Comparison of ENCODE assay signal across 11 cellular contexts in the genomic region with DNA sequence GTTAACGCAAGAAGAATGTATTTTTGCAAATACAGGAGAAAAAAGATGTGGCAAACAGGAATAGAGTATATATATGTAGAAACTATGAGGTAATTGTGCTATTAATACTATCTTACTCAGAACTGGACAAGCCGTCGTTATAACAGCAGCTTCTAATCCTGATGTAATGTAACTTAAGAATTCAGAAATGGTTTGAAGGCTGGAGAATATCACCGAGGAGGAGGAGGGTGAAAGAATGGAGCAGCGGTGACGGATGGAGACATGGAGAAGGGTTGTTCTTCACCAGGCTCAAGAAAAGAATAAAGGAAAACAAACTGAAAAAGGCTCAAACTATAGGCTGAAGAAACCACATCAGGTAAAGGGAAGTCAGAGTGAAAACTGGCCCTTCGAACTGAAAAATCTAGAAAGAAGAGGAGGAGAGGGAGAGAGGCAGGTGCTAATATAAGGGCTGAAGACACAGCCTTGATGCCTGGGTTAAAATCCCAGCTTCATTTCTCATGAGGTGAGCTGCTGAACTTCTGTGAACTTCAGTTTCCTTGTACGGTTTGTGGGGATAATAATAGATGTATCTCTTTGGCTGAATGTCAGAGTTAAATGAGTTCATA. TPM values are rescaled to one million over a fixed set of nuclear protein-coding genes. Genes with fewer than 3 reads are reported as not detected.
DNase-seq lines count a peak whose midpoint lies in the region; ATAC-seq and TF ChIP-seq lines count a peak whose summit lies in the region.
"Had no signal": no experiment of that assay in that cellular context is flagged by ENCODE, and none has a peak within 500 bp of the region (broad histone marks: within the 10 kb centered on the region; RNA-seq: fewer than 3 reads in every experiment).

No MANE protein-coding gene starts in this region.

- H3K9me3 ChIP-seq in cardiac muscle cell (ENCODE audit: low read depth), result no peaks in the 10 kb centered on the region
- H3K9me3 ChIP-seq: stomach had no signal

- POLR2A ChIA-PET in HEK293T (lab: Yijun Ruan, JAX), result no interaction called here

- H3K27me3 ChIP-seq in GM06990 (replicated peaks; ENCODE audit: control insufficient read depth, insufficient read depth, low read length) (no peaks in the 10 kb centered on the region), cardiac muscle cell (no peaks in the 10 kb centered on the region)
- H3K27me3 ChIP-seq: stomach had no signal

- H3K27ac ChIP-seq in cardiac muscle cell, result peak overlapping the region; percentile 90

- no peak for TF ChIP-seq CTCF in GM06990 (IDR thresholded peaks at IDR 0.05; ENCODE audit: insufficient read depth, low read length, poor library complexity, severe bottlenecking)
- TF ChIP-seq CTCF in cardiac muscle cell (IDR thresholded peaks at IDR 0.05; ENCODE audit: low read depth, low read length), result no peak

- H3K4me3 ChIP-seq in GM06990 (replicated peaks; ENCODE audit: low read depth, low read length) (peak overlapping the region; percentile 8; the same call in 1 of the 2 replicates), cardiac muscle cell (peak overlapping the region; percentile 8)
- H3K4me3 ChIP-seq: stomach had no signal

- H3K36me3 ChIP-seq in GM06990 (ENCODE audit: control insufficient read depth, insufficient read depth, low read length), result no peaks in the 10 kb centered on the region
- H3K36me3 ChIP-seq in cardiac muscle cell, result no peaks in the 10 kb centered on the region
- H3K36me3 ChIP-seq: stomach had no signal

- ATAC-seq in GM21526 (IDR thresholded peaks at IDR 0.05; ENCODE audit: low FRiP score, unreplicated experiment), result peak; percentile 70
- peak; percentile 53 for ATAC-seq in HG03571 (IDR thresholded peaks at IDR 0.05; ENCODE audit: unreplicated experiment)

- CTCF ChIA-PET in HEK293T (lab: Yijun Ruan, JAX), result interaction anchor here (1.0 kb wide), 1 partner anchor 158 kb away, joined by 4 read pairs; no protein-coding TSS in a partner anchor

- DNase-seq in GM06990 (ENCODE audit: extremely low read depth, insufficient read length), result peak; percentile 66
- peak; percentile 14 to 49 for DNase-seq in cardiac muscle cell (ENCODE audit: low read depth in 1 of 2, low spot score in 1 of 2)
- DNase-seq in HEK293T (ENCODE audit: extremely low spot score), result no peak
- no peak for DNase-seq in SW 1271 (lab: John Stamatoyannopoulos, UW)
- DNase-seq in OCI-M1 (lab: John Stamatoyannopoulos, UW), result no peak
- no peak for DNase-seq in retina
- DNase-seq: DMS53, mammary epithelial cell, stomach had no signal

- H3K4me1 ChIP-seq in cardiac muscle cell (ENCODE audit: low read depth), result peaks cover 48% of the 10 kb centered on the region

TF ChIP-seq in HEK293T, 16 proteins besides CTCF, POLR2A, EP300 and RAD21:
- TF ChIP-seq ARNT (IDR thresholded peaks at IDR 0.05) (no peak), FOXK2 (IDR thresholded peaks at IDR 0.05) (no peak), FOXM1 (IDR thresholded peaks at IDR 0.05; ENCODE audit: borderline replicate concordance) (no peak)

RNA-seq across cellular contexts. Expression of gene GOLIM4, which starts 44.0 kb away (rescaled TPM):
- total RNA-seq in cardiac muscle cell, result 149 and 210 TPM in 2 replicates
- polyA plus RNA-seq in cardiac muscle cell, result 61.9 and 73.3 TPM in 2 replicates

Comparison
In these comparisons a context has a peak if more than half of its experiments do, and no peak if none do; other contexts are left out.
1. DNase-seq: peak in GM06990 (single experiment) and cardiac muscle cell (2 of 2); none in HEK293T (single experiment), SW 1271 (0 of 2), OCI-M1 (single experiment) and retina (single experiment).